In genomic region chr12:80902711-80903110, GRCh38 we compare ENCODE assay signal across 27 cellular contexts. TPM values are rescaled to one million over a fixed set of nuclear protein-coding genes. Genes with fewer than 3 reads are reported as not detected.
DNase-seq lines count a peak whose midpoint lies in the region; ATAC-seq and TF ChIP-seq lines count a peak whose summit lies in the region.
"Had no signal": no experiment of that assay in that cellular context is flagged by ENCODE, and none has a peak within 500 bp of the region (broad histone marks: within the 10 kb centered on the region; RNA-seq: fewer than 3 reads in every experiment).

No MANE protein-coding gene starts in this region.

- H3K27ac Mint-ChIP-seq in nephron progenitor cell = peak overlapping the region; percentile 23
- H3K27ac Mint-ChIP-seq: CD4-positive, alpha-beta memory T cell; CD4-positive, CD25-positive, alpha-beta regulatory T cell; CD8-positive, alpha-beta memory T cell had no signal

- TF ChIP-seq POLR2A in heart left ventricle (IDR thresholded peaks at IDR 0.05) (no peak), prostate gland (IDR thresholded peaks at IDR 0.05) (no peak)

- no peaks in the 10 kb centered on the region for H3K9me3 ChIP-seq in heart left ventricle
- no peaks in the 10 kb centered on the region for H3K9me3 ChIP-seq in right atrium auricular region
- no peaks in the 10 kb centered on the region for H3K9me3 ChIP-seq in prostate gland
- H3K9me3 ChIP-seq: BE2C, BLaER1 had no signal

- no peaks in the 10 kb centered on the region for H3K4me1 Mint-ChIP-seq in nephron progenitor cell
- H3K4me1 Mint-ChIP-seq: CD4-positive, alpha-beta memory T cell; CD8-positive, alpha-beta memory T cell had no signal

- H3K4me3 ChIP-seq in heart left ventricle (no peak overlapping the region), right atrium auricular region (no peak overlapping the region), choroid plexus epithelial cell (ENCODE audit: low read depth, low read length) (no peak overlapping the region), prostate gland (no peak overlapping the region)
- H3K4me3 ChIP-seq: BLaER1, GM12878 had no signal

- H3K27ac ChIP-seq in heart left ventricle = no peak overlapping the region
- H3K27ac ChIP-seq in right atrium auricular region = peak overlapping the region in 1 of 2 donors; percentile 74
- no peak overlapping the region for H3K27ac ChIP-seq in prostate gland
- H3K27ac ChIP-seq: BLaER1 had no signal

- no peaks in the 10 kb centered on the region for H3K27me3 Mint-ChIP-seq in nephron progenitor cell (ENCODE audit: low read depth, poor library complexity)
- H3K27me3 Mint-ChIP-seq: CD4-positive, alpha-beta memory T cell; CD4-positive, CD25-positive, alpha-beta regulatory T cell; CD8-positive, alpha-beta memory T cell had no signal

- peaks cover 4% of the 10 kb centered on the region for H3K36me3 Mint-ChIP-seq in nephron progenitor cell (ENCODE audit: low read depth)
- H3K36me3 Mint-ChIP-seq: CD4-positive, alpha-beta memory T cell; CD4-positive, CD25-positive, alpha-beta regulatory T cell; CD8-positive, alpha-beta memory T cell had no signal

- ATAC-seq in heart left ventricle (peak; percentile 67 to 84 (median 70)), HG03097 (IDR thresholded peaks at IDR 0.05; ENCODE audit: low FRiP score, unreplicated experiment) (no peak), HG03045 (IDR thresholded peaks at IDR 0.05; ENCODE audit: unreplicated experiment) (no peak)
- ATAC-seq: GM12878 had no signal

- intact Hi-C loops in heart left ventricle (cut with DNase I) = no loop called here
- intact Hi-C loops in prostate gland (cut with DNase I) = no loop called here

- peaks cover 13% of the 10 kb centered on the region for H3K9me3 Mint-ChIP-seq in nephron progenitor cell

- no peaks in the 10 kb centered on the region for H3K36me3 ChIP-seq in heart left ventricle
- no peaks in the 10 kb centered on the region for H3K36me3 ChIP-seq in right atrium auricular region
- H3K36me3 ChIP-seq in prostate gland = no peaks in the 10 kb centered on the region
- H3K36me3 ChIP-seq: BE2C, BLaER1 had no signal

- TF ChIP-seq CTCF in heart left ventricle (IDR thresholded peaks at IDR 0.05) (no peak), right atrium auricular region (IDR thresholded peaks at IDR 0.05) (no peak), choroid plexus epithelial cell (conservative IDR thresholded peaks at IDR 0.05; ENCODE audit: low read depth, low read length) (no peak), nephron progenitor cell (IDR thresholded peaks at IDR 0.05) (no peak), prostate gland (IDR thresholded peaks at IDR 0.05) (no peak)

- H3K4me3 Mint-ChIP-seq in nephron progenitor cell = no peak overlapping the region
- H3K4me3 Mint-ChIP-seq: CD14-positive monocyte; CD4-positive, alpha-beta memory T cell; CD4-positive, CD25-positive, alpha-beta regulatory T cell; CD8-positive, alpha-beta memory T cell had no signal

- H3K4me1 ChIP-seq in heart left ventricle = peaks cover 0 to 14% (median 0%) of the 10 kb centered on the region in 12 donors
- H3K4me1 ChIP-seq in right atrium auricular region = peaks cover 0 to 6% of the 10 kb centered on the region in 2 donors
- H3K4me1 ChIP-seq in prostate gland (replicated peaks) = no peaks in the 10 kb centered on the region
- H3K4me1 ChIP-seq: BLaER1 had no signal

- H3K27me3 ChIP-seq in heart left ventricle = no peaks in the 10 kb centered on the region
- H3K27me3 ChIP-seq in right atrium auricular region = no peaks in the 10 kb centered on the region
- no peaks in the 10 kb centered on the region for H3K27me3 ChIP-seq in prostate gland (replicated peaks; ENCODE audit: insufficient read depth)
- H3K27me3 ChIP-seq: BE2C, BLaER1 had no signal

- no peak for DNase-seq in heart left ventricle
- no peak for DNase-seq in right atrium auricular region (ENCODE audit: low spot score)
- peak; percentile 44 for DNase-seq in amniotic epithelial cell (ENCODE audit: low read depth)
- DNase-seq in choroid plexus epithelial cell (ENCODE audit: low read depth) = peak; percentile 11
- no peak for DNase-seq in nephron progenitor cell
- no peak for DNase-seq in prostate gland (ENCODE audit: low spot score)
- DNase-seq: 8988T; ACHN; BE2C; C1 segment of cervical spinal cord; CD4-positive, alpha-beta memory T cell; CD4-positive, CD25-positive, alpha-beta regulatory T cell; CD8-positive, alpha-beta memory T cell; COR-L47; DMS 273 treated with DMSO at 0.1 percent for 48 hours; DMS153; DMS53; DMS79; DND-41; EL; GDM1 had no signal

RNA-seq across cellular contexts. Expression of gene LIN7A, which starts 35.0 kb away (rescaled TPM):
- 10 to 100 TPM; 10.2 to 20.1 (median 14.6) TPM for total RNA-seq in heart left ventricle
- polyA plus RNA-seq in heart left ventricle = 10 to 100 TPM in 1 of 2 donors, 1 to 10 TPM in 1; 7.5 to 21.6 TPM
- 10 to 100 TPM; 16.2 to 23.3 TPM for total RNA-seq in right atrium auricular region
- total RNA-seq in prostate gland = 1 to 10 TPM; 2.2 to 5.4 TPM
- total RNA-seq: CD4-positive, alpha-beta memory T cell; CD8-positive, alpha-beta memory T cell; G401 had no signal
- polyA plus RNA-seq: CD4-positive, alpha-beta memory T cell; CD8-positive, alpha-beta memory T cell had no signal

Comparison
In these comparisons a context has a peak if more than half of its experiments do, and no peak if none do; other contexts are left out.
1. ATAC-seq: peak in heart left ventricle (4 of 4); none in HG03097 (single experiment) and HG03045 (single experiment).
2. DNase-seq: peak in amniotic epithelial cell (single experiment) and choroid plexus epithelial cell (single experiment); none in heart left ventricle (0 of 5), right atrium auricular region (single experiment), nephron progenitor cell (single experiment) and prostate gland (single experiment).